In the genomic region with DNA sequence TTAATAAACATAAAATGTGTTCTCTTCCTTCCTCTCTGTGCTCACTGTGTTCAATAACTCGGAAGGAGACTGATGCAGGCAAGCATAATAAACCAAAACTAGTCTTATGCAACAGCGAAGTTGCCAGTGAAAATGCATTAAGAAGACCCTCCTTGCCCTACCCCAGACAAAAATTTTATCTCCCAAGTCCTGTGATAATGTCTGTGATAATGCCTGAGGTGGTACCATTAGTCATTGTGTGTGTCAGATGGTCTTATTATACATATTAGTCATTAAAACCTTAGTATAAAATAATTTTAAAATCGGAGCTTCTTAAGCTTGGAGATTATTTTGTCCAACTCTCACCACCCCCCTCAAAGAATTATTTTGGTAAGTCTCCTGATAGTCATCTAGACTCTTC, we compare ENCODE assay signal across 25 cellular contexts.
"Had no signal": no experiment of that assay in that cellular context is flagged by ENCODE, and none has a peak within 500 bp of the region (broad histone marks: within the 10 kb centered on the region; RNA-seq: fewer than 3 reads in every experiment).

No MANE protein-coding gene starts in this region.

- H3K9me3 Mint-ChIP-seq: activated T-helper 1 cell treated with anti-CD3 and anti-CD28 coated beads, Interleukin-12 subunit alpha, Interleukin-12 subunit beta, Interleukin-2, Interleukin-4 antibody, amounts not matched to agents 30 ng/mL and 10 ng/mL and 1 ng/mL, durations not matched to agents 14 hours and 24 hours and 36 hours; natural killer cell treated with Interleukin-12 subunit alpha and Interleukin-12 subunit beta and Interleukin-15 and Interleukin-18, amount 100 ng/mL, for 72 hours; T-helper 2 cell treated with Interferon-gamma antibody and Interleukin-4, amounts not matched to agents 5 μg/mL and 100 μg/mL, for 36 hours had no signal

- H3K4me3 ChIP-seq: adrenal gland, ovary, prostate gland, spleen, thoracic aorta, vagina had no signal

- ATAC-seq: activated CD8-positive, alpha-beta T cell treated with anti-CD3 and anti-CD28 coated beads, Interleukin-2, amount 10 ng/mL, durations not matched to agents 7 days and 5 days; left ventricle myocardium superior; natural killer cell treated with Interleukin-12 subunit alpha and Interleukin-12 subunit beta and Interleukin-15 and Interleukin-18, amount 100 ng/mL, for 72 hours had no signal

- H3K27ac Mint-ChIP-seq: activated CD8-positive, alpha-beta T cell treated with anti-CD3 and anti-CD28 coated beads, Interleukin-2, amount 10 ng/mL, durations not matched to agents 7 days and 5 days; activated naive CD4-positive, alpha-beta T cell treated with anti-CD3 and anti-CD28 coated beads, Interleukin-2, amount 50 U/mL, for 24 hours; activated T-helper 1 cell treated with anti-CD3 and anti-CD28 coated beads, Interleukin-12 subunit alpha, Interleukin-12 subunit beta, Interleukin-2, Interleukin-4 antibody, amounts not matched to agents 30 ng/mL and 10 ng/mL and 1 ng/mL, durations not matched to agents 14 hours and 24 hours and 36 hours; endodermal cell; immature natural killer cell; natural killer cell treated with Interleukin-12 subunit alpha and Interleukin-12 subunit beta and Interleukin-15 and Interleukin-18, amount 100 ng/mL, for 72 hours; T-helper 2 cell treated with Interferon-gamma antibody and Interleukin-4, amounts not matched to agents 5 μg/mL and 100 μg/mL, for 36 hours; type B pancreatic cell had no signal

- H3K36me3 Mint-ChIP-seq: activated naive CD4-positive, alpha-beta T cell treated with anti-CD3 and anti-CD28 coated beads, Interleukin-2, amount 50 U/mL, for 24 hours; immature natural killer cell; natural killer cell treated with Interleukin-12 subunit alpha and Interleukin-12 subunit beta and Interleukin-15 and Interleukin-18, amount 100 ng/mL, for 72 hours; type B pancreatic cell had no signal

- DNase-seq: activated CD4-positive, alpha-beta T cell treated with anti-CD3 and anti-CD28 coated beads for 1 hour; activated CD4-positive, alpha-beta T cell treated with anti-CD3 and anti-CD28 coated beads, Interleukin-2, amount 50 U/mL, for 1 hour; activated CD8-positive, alpha-beta T cell treated with anti-CD3 and anti-CD28 coated beads, Interleukin-2, amount 10 ng/mL, durations not matched to agents 7 days and 5 days; activated gamma-delta T cell treated with Interleukin-2 at 50 U/mL for 16 hours; adrenal gland; cortex of kidney; endodermal cell; foreskin fibroblast; immature natural killer cell; kidney glomerular epithelial cell; left ventricle myocardium superior; mammary epithelial cell; midbrain; ovary; spleen; stimulated activated CD4-positive, alpha-beta T cell treated with anti-CD3 and anti-CD28 coated beads, Interleukin-4, amount 100 ng/mL, for 24 hours; stimulated activated naive CD4-positive, alpha-beta T cell treated with Interleukin-2 at 50 U/mL for 16 hours had no signal
